ENCODE assay signal across 16 cellular contexts in genomic region chr21:30942192-30942591, GRCh38.
"Had no signal": no experiment of that assay in that cellular context is flagged by ENCODE, and none has a peak within 500 bp of the region (broad histone marks: within the 10 kb centered on the region; RNA-seq: fewer than 3 reads in every experiment).

No MANE protein-coding gene starts in this region.

- H3K4me3 Mint-ChIP-seq: natural killer cell, neural crest cell had no signal

- H3K36me3 ChIP-seq: right atrium auricular region, sigmoid colon, upper lobe of left lung, uterus had no signal

- H3K4me3 ChIP-seq: coronary artery, hepatocyte, mucosa of descending colon, right atrium auricular region, sigmoid colon, skin epidermis, upper lobe of left lung, uterus had no signal

- H3K27ac ChIP-seq: coronary artery, hepatocyte, right atrium auricular region, sigmoid colon, skin epidermis, upper lobe of left lung, uterus had no signal

- H3K4me1 Mint-ChIP-seq: natural killer cell, neural crest cell had no signal

- H3K4me2 ChIP-seq: hepatocyte had no signal

- H3K9me3 Mint-ChIP-seq: natural killer cell, neural crest cell had no signal

- H3K79me2 ChIP-seq: hepatocyte had no signal

- H3K4me1 ChIP-seq: right atrium auricular region, sigmoid colon, upper lobe of left lung, uterus had no signal

- H3K9me3 ChIP-seq: right atrium auricular region, sigmoid colon, uterus had no signal

- H3K27me3 ChIP-seq: hepatocyte, right atrium auricular region, sigmoid colon, upper lobe of left lung, uterus had no signal

- DNase-seq: effector CD4-positive, alpha-beta T cell; foreskin melanocyte; head of caudate nucleus; kidney glomerular epithelial cell; mucosa of descending colon; natural killer cell; posterior cingulate gyrus; sigmoid colon; stimulated activated naive CD4-positive, alpha-beta T cell; upper lobe of left lung; uterus had no signal

- ATAC-seq: mucosa of descending colon, natural killer cell had no signal

- H3K36me3 Mint-ChIP-seq: natural killer cell had no signal

- H3K27ac Mint-ChIP-seq: natural killer cell had no signal
